ENCODE assay signal across 19 cellular contexts in the genomic region with DNA sequence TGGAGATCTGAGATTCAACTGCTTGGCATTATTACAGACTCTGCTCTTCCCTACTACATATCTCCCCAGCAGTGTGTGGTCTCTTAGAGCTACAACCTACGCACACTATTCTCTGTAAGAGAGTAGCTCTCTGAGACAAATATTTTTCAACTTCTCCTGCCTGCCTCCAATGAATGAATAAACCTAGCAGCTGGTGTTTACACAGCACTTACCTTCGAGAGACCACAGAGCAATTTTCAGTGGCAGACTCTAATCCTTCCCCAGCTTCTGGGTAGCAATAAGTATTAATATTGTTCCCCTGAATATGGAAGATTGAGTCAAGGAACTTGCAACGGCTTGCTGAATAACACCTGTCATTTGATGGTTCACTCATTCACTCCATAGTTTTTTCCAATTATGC.
"Had no signal": no experiment of that assay in that cellular context is flagged by ENCODE, and none has a peak within 500 bp of the region (broad histone marks: within the 10 kb centered on the region; RNA-seq: fewer than 3 reads in every experiment).

No MANE protein-coding gene starts in this region.

- H3K4me1 ChIP-seq: foreskin keratinocyte, parathyroid adenoma, right atrium auricular region, transverse colon, vagina had no signal

- H3K4me3 ChIP-seq: right atrium auricular region, skin epidermis, transverse colon, vagina had no signal

- DNase-seq: activated CD4-positive, alpha-beta memory T cell treated with anti-CD3 and anti-CD28 coated beads, Interleukin-2, amount 10 ng/mL, durations not matched to agents 7 days and 5 days; activated naive CD4-positive, alpha-beta T cell treated with anti-CD3 and anti-CD28 coated beads, Interleukin-2, amount 10 ng/mL, durations not matched to agents 7 days and 5 days; activated T-cell treated with anti-CD3 and anti-CD28 coated beads, Interleukin-2, amount 50 U/mL, for 24 hours; effector memory CD8-positive, alpha-beta T cell; foreskin keratinocyte; immature natural killer cell; mesendoderm; natural killer cell; stimulated activated CD4-positive, alpha-beta T cell treated with anti-CD3 and anti-CD28 coated beads, Interleukin-15, amount 100 ng/mL, for 24 hours; stimulated activated CD4-positive, alpha-beta T cell treated with anti-CD3 and anti-CD28 coated beads, Interleukin-4, amount 100 ng/mL, for 24 hours; stimulated activated naive CD4-positive, alpha-beta T cell; substantia nigra; transverse colon had no signal

- H2AFZ ChIP-seq: parathyroid adenoma had no signal

- H3K36me3 ChIP-seq: neutrophil, right atrium auricular region, transverse colon, vagina had no signal

- ATAC-seq: effector memory CD8-positive, alpha-beta T cell; foreskin keratinocyte; natural killer cell had no signal

- H3K27ac ChIP-seq: foreskin keratinocyte, neutrophil, parathyroid adenoma, right atrium auricular region, skin epidermis, transverse colon, vagina had no signal

- H3K4me3 Mint-ChIP-seq: activated CD4-positive, alpha-beta memory T cell treated with anti-CD3 and anti-CD28 coated beads, Interleukin-2, amount 10 ng/mL, durations not matched to agents 7 days and 5 days; activated naive CD4-positive, alpha-beta T cell treated with anti-CD3 and anti-CD28 coated beads, Interleukin-2, amount 10 ng/mL, durations not matched to agents 7 days and 5 days; activated T-cell treated with anti-CD3 and anti-CD28 coated beads, Interleukin-2, amount 50 U/mL, for 24 hours; dendritic cell treated with granulocyte-macrophage colony-stimulating factor and Interleukin-4, amounts not matched to agents 40 ng/mL and 50 ng/mL, for 4 days; effector memory CD8-positive, alpha-beta T cell; immature natural killer cell; natural killer cell had no signal

- H3K36me3 Mint-ChIP-seq: activated naive CD4-positive, alpha-beta T cell treated with anti-CD3 and anti-CD28 coated beads, Interleukin-2, amount 10 ng/mL, durations not matched to agents 7 days and 5 days; immature natural killer cell had no signal

- H3K27me3 Mint-ChIP-seq: activated CD4-positive, alpha-beta memory T cell treated with anti-CD3 and anti-CD28 coated beads, Interleukin-2, amount 10 ng/mL, durations not matched to agents 7 days and 5 days; activated naive CD4-positive, alpha-beta T cell treated with anti-CD3 and anti-CD28 coated beads, Interleukin-2, amount 10 ng/mL, durations not matched to agents 7 days and 5 days; activated T-cell treated with anti-CD3 and anti-CD28 coated beads, Interleukin-2, amount 50 U/mL, for 24 hours; dendritic cell treated with granulocyte-macrophage colony-stimulating factor and Interleukin-4, amounts not matched to agents 40 ng/mL and 50 ng/mL, for 4 days; effector memory CD8-positive, alpha-beta T cell had no signal

- H3K79me2 ChIP-seq: parathyroid adenoma had no signal

- H3K27ac Mint-ChIP-seq: activated CD4-positive, alpha-beta memory T cell treated with anti-CD3 and anti-CD28 coated beads, Interleukin-2, amount 10 ng/mL, durations not matched to agents 7 days and 5 days; activated naive CD4-positive, alpha-beta T cell treated with anti-CD3 and anti-CD28 coated beads, Interleukin-2, amount 10 ng/mL, durations not matched to agents 7 days and 5 days; activated T-cell treated with anti-CD3 and anti-CD28 coated beads, Interleukin-2, amount 50 U/mL, for 24 hours; dendritic cell treated with granulocyte-macrophage colony-stimulating factor and Interleukin-4, amounts not matched to agents 40 ng/mL and 50 ng/mL, for 4 days; effector memory CD8-positive, alpha-beta T cell; immature natural killer cell; natural killer cell had no signal

- H3K4me1 Mint-ChIP-seq: activated CD4-positive, alpha-beta memory T cell treated with anti-CD3 and anti-CD28 coated beads, Interleukin-2, amount 10 ng/mL, durations not matched to agents 7 days and 5 days; activated naive CD4-positive, alpha-beta T cell treated with anti-CD3 and anti-CD28 coated beads, Interleukin-2, amount 10 ng/mL, durations not matched to agents 7 days and 5 days; immature natural killer cell; natural killer cell had no signal

- H3K27me3 ChIP-seq: foreskin keratinocyte, neutrophil, right atrium auricular region, transverse colon, vagina had no signal
